ENCODE assay signal across 28 cellular contexts in genomic region chr7:28779929-28780328, GRCh38.
"Had no signal": no experiment of that assay in that cellular context is flagged by ENCODE, and none has a peak within 500 bp of the region (broad histone marks: within the 10 kb centered on the region; RNA-seq: fewer than 3 reads in every experiment).

No MANE protein-coding gene starts in this region.

- H3K27ac Mint-ChIP-seq: activated B cell treated with CpG ODN at 0.5 μM for 24 hours; activated CD8-positive, alpha-beta T cell treated with anti-CD3 and anti-CD28 coated beads for 36 hours; activated naive CD4-positive, alpha-beta T cell treated with anti-CD3 and anti-CD28 coated beads, Interleukin-2, amount 10 ng/mL, durations not matched to agents 7 days and 5 days; activated naive CD4-positive, alpha-beta T cell treated with anti-CD3 and anti-CD28 coated beads, Interleukin-2, amount 50 U/mL, for 72 hours; activated naive CD8-positive, alpha-beta T cell treated with anti-CD3 and anti-CD28 coated beads, Interleukin-2, amount 10 ng/mL, durations not matched to agents 7 days and 5 days; activated T-helper 1 cell treated with anti-CD3 and anti-CD28 coated beads, Interleukin-12 subunit alpha, Interleukin-12 subunit beta, Interleukin-2, Interleukin-4 antibody, amounts not matched to agents 30 ng/mL and 10 ng/mL and 1 ng/mL, durations not matched to agents 14 hours and 24 hours and 36 hours; activated T-helper 2 cell treated with anti-CD3 and anti-CD28 coated beads, Interferon-gamma antibody, Interleukin-2, Interleukin-4, amounts not matched to agents 10 μg/mL and 5 μg/mL and 100 μg/mL, durations not matched to agents 14 hours and 24 hours and 36 hours; T-helper 17 cell; T-helper 2 cell treated with Interferon-gamma antibody and Interleukin-4, amounts not matched to agents 5 μg/mL and 100 μg/mL, for 36 hours had no signal

- H3K4me1 Mint-ChIP-seq: activated naive CD4-positive, alpha-beta T cell treated with anti-CD3 and anti-CD28 coated beads, Interleukin-2, amount 10 ng/mL, durations not matched to agents 7 days and 5 days; activated naive CD8-positive, alpha-beta T cell treated with anti-CD3 and anti-CD28 coated beads, Interleukin-2, amount 10 ng/mL, durations not matched to agents 7 days and 5 days; central memory CD8-positive, alpha-beta T cell; T-helper 17 cell had no signal

- H3K36me3 Mint-ChIP-seq: activated naive CD4-positive, alpha-beta T cell treated with anti-CD3 and anti-CD28 coated beads, Interleukin-2, amount 10 ng/mL, durations not matched to agents 7 days and 5 days; activated naive CD4-positive, alpha-beta T cell treated with anti-CD3 and anti-CD28 coated beads, Interleukin-2, amount 50 U/mL, for 72 hours; activated naive CD8-positive, alpha-beta T cell treated with anti-CD3 and anti-CD28 coated beads, Interleukin-2, amount 10 ng/mL, durations not matched to agents 7 days and 5 days had no signal

- H3K27me3 Mint-ChIP-seq: activated B cell treated with CpG ODN at 0.5 μM for 24 hours; activated CD8-positive, alpha-beta T cell treated with anti-CD3 and anti-CD28 coated beads for 36 hours; brain; T-helper 17 cell had no signal

- DNase-seq: activated B cell treated with CpG ODN at 0.5 μM for 24 hours; activated CD4-positive, alpha-beta T cell treated with anti-CD3 and anti-CD28 coated beads for 48 hours; activated CD4-positive, alpha-beta T cell treated with anti-CD3 and anti-CD28 coated beads, Interleukin-2, amount 50 U/mL, for 1 hour; activated CD4-positive, alpha-beta T cell treated with anti-CD3 and anti-CD28 coated beads, Interleukin-2, amount 50 U/mL, for 48 hours; activated CD8-positive, alpha-beta memory T cell treated with anti-CD3 and anti-CD28 coated beads for 24 hours; activated CD8-positive, alpha-beta T cell treated with anti-CD3 and anti-CD28 coated beads for 36 hours; activated effector memory CD4-positive, alpha-beta T cell treated with anti-CD3 and anti-CD28 coated beads, Interleukin-2, amount 50 U/mL, for 16 hours; activated naive CD4-positive, alpha-beta T cell; activated naive CD4-positive, alpha-beta T cell treated with anti-CD3 and anti-CD28 coated beads, Interleukin-2, amount 10 ng/mL, durations not matched to agents 7 days and 5 days; activated naive CD8-positive, alpha-beta T cell treated with anti-CD3 and anti-CD28 coated beads, Interleukin-2, amount 10 ng/mL, durations not matched to agents 7 days and 5 days; activated T-cell treated with anti-CD3 and anti-CD28 coated beads, Interleukin-2, amount 50 U/mL, for 48 hours; dermis blood vessel endothelial cell; effector CD8-positive, alpha-beta T cell; foreskin keratinocyte; gastrocnemius medialis; glutamatergic neuron; T-helper 1 cell; T-helper 17 cell; T1000; WERI-Rb-1 had no signal

- H3K9me3 Mint-ChIP-seq: activated B cell treated with CpG ODN at 0.5 μM for 24 hours; activated CD8-positive, alpha-beta T cell treated with anti-CD3 and anti-CD28 coated beads for 36 hours; activated naive CD4-positive, alpha-beta T cell treated with anti-CD3 and anti-CD28 coated beads, Interleukin-2, amount 10 ng/mL, durations not matched to agents 7 days and 5 days; activated naive CD4-positive, alpha-beta T cell treated with anti-CD3 and anti-CD28 coated beads, Interleukin-2, amount 50 U/mL, for 72 hours; activated naive CD8-positive, alpha-beta T cell treated with anti-CD3 and anti-CD28 coated beads, Interleukin-2, amount 10 ng/mL, durations not matched to agents 7 days and 5 days; activated T-helper 1 cell treated with anti-CD3 and anti-CD28 coated beads, Interleukin-12 subunit alpha, Interleukin-12 subunit beta, Interleukin-2, Interleukin-4 antibody, amounts not matched to agents 30 ng/mL and 10 ng/mL and 1 ng/mL, durations not matched to agents 14 hours and 24 hours and 36 hours; activated T-helper 2 cell treated with anti-CD3 and anti-CD28 coated beads, Interferon-gamma antibody, Interleukin-2, Interleukin-4, amounts not matched to agents 10 μg/mL and 5 μg/mL and 100 μg/mL, durations not matched to agents 14 hours and 24 hours and 36 hours; central memory CD8-positive, alpha-beta T cell; T-helper 2 cell treated with Interferon-gamma antibody and Interleukin-4, amounts not matched to agents 5 μg/mL and 100 μg/mL, for 36 hours had no signal

- H3K4me3 Mint-ChIP-seq: activated B cell treated with CpG ODN at 0.5 μM for 24 hours; activated CD8-positive, alpha-beta T cell treated with anti-CD3 and anti-CD28 coated beads for 36 hours; activated naive CD4-positive, alpha-beta T cell treated with anti-CD3 and anti-CD28 coated beads, Interleukin-2, amount 10 ng/mL, durations not matched to agents 7 days and 5 days; activated naive CD8-positive, alpha-beta T cell treated with anti-CD3 and anti-CD28 coated beads, Interleukin-2, amount 10 ng/mL, durations not matched to agents 7 days and 5 days; activated T-helper 1 cell treated with anti-CD3 and anti-CD28 coated beads, Interleukin-12 subunit alpha, Interleukin-12 subunit beta, Interleukin-2, Interleukin-4 antibody, amounts not matched to agents 30 ng/mL and 10 ng/mL and 1 ng/mL, durations not matched to agents 14 hours and 24 hours and 36 hours; brain; central memory CD8-positive, alpha-beta T cell; T-helper 17 cell; T-helper 2 cell treated with Interferon-gamma antibody and Interleukin-4, amounts not matched to agents 5 μg/mL and 100 μg/mL, for 36 hours had no signal

- FAIRE-seq: endometrium, endothelial cell of umbilical vein had no signal
